In the genomic region with DNA sequence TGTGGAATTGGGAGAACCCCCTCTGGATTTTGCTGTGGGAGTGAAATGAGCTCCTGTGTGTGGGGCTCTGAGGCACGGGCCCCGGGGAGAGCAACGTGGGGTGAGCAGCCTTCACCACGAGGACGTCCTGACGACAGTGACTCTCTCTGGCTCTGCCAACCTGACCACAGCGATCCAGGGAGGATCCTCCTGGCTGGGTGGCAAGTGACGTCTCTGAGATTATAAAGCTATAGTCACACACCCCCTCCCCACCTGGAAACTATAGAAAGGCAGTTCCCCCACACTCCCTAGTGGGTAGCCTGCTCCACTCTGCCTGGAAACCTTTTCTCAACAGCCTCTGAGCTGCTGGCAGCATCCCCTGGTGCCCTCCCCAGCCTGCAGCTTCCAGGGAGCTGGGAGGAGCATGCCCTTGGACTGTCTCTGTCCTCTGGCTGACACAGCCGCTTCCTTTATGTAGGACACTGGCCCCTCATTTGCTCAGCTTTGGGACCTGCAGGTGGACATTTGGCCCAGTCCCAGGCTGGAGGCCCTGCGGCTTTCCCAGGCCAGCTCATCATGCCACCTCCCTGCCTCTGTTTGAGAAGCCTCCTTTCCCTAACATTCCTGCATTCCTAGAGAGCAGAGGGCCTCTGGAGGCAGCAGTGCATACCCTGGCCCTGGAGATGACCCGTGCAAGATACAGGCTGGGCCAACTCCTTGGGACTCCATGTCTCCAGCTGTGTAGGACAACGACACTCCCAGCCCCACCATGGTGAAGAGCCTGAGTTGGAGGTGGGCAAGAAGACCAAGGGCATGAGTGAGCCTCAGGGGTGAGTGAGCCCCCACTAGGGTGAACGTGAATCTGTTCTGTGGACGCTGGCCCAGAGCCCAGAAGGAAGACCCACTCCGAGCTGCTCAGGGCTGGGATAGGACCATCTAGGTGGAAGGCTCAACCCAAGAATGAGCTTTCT, we compare ENCODE assay signal across 18 cellular contexts.
"Had no signal": no experiment of that assay in that cellular context is flagged by ENCODE, and none has a peak within 500 bp of the region (broad histone marks: within the 10 kb centered on the region; RNA-seq: fewer than 3 reads in every experiment).

No MANE protein-coding gene starts in this region.

- H3K4me1 Mint-ChIP-seq: activated naive CD8-positive, alpha-beta T cell treated with anti-CD3 and anti-CD28 coated beads, Interleukin-2, amount 10 ng/mL, durations not matched to agents 7 days and 5 days; stimulated activated effector memory CD8-positive, alpha-beta T cell treated with anti-CD3 and anti-CD28 coated beads, Interleukin-12 subunit alpha, Interleukin-12 subunit beta, amount 100 ng/mL, for 72 hours had no signal

- H3K27me3 Mint-ChIP-seq: activated naive CD8-positive, alpha-beta T cell treated with anti-CD3 and anti-CD28 coated beads, Interleukin-2, amount 10 ng/mL, durations not matched to agents 7 days and 5 days had no signal

- DNase-seq: activated CD4-positive, alpha-beta T cell treated with anti-CD3 and anti-CD28 coated beads for 1 hour; activated CD4-positive, alpha-beta T cell treated with anti-CD3 and anti-CD28 coated beads, Interleukin-2, amount 50 U/mL, for 1 hour; activated CD8-positive, alpha-beta T cell treated with anti-CD3 and anti-CD28 coated beads, Interleukin-2, amount 10 ng/mL, durations not matched to agents 7 days and 5 days; activated naive CD4-positive, alpha-beta T cell treated with anti-CD3 and anti-CD28 coated beads for 36 hours; activated naive CD8-positive, alpha-beta T cell treated with anti-CD3 and anti-CD28 coated beads, Interleukin-2, amount 10 ng/mL, durations not matched to agents 7 days and 5 days; activated T-cell treated with anti-CD3 and anti-CD28 coated beads, Interleukin-2, amount 50 U/mL, for 4 hours; amniotic stem cell; cerebellar nuclear complex; cortex of kidney; glutamatergic neuron; hippocampal formation; nephron progenitor cell; small intestine; stomach; T-helper 9 cell; transverse colon had no signal

- H3K9me3 Mint-ChIP-seq: activated naive CD4-positive, alpha-beta T cell treated with anti-CD3 and anti-CD28 coated beads for 36 hours; activated naive CD8-positive, alpha-beta T cell treated with anti-CD3 and anti-CD28 coated beads, Interleukin-2, amount 10 ng/mL, durations not matched to agents 7 days and 5 days; activated T-cell treated with anti-CD3 and anti-CD28 coated beads, Interleukin-2, amount 50 U/mL, for 4 hours; nephron progenitor cell; stimulated activated effector memory CD8-positive, alpha-beta T cell treated with anti-CD3 and anti-CD28 coated beads, Interleukin-12 subunit alpha, Interleukin-12 subunit beta, amount 100 ng/mL, for 72 hours had no signal

- H3K36me3 Mint-ChIP-seq: activated naive CD8-positive, alpha-beta T cell treated with anti-CD3 and anti-CD28 coated beads, Interleukin-2, amount 10 ng/mL, durations not matched to agents 7 days and 5 days; stimulated activated effector memory CD8-positive, alpha-beta T cell treated with anti-CD3 and anti-CD28 coated beads, Interleukin-12 subunit alpha, Interleukin-12 subunit beta, amount 100 ng/mL, for 72 hours had no signal

- H3K4me3 Mint-ChIP-seq: activated CD8-positive, alpha-beta T cell treated with anti-CD3 and anti-CD28 coated beads, Interleukin-2, amount 10 ng/mL, durations not matched to agents 7 days and 5 days; activated naive CD4-positive, alpha-beta T cell treated with anti-CD3 and anti-CD28 coated beads for 36 hours; activated naive CD8-positive, alpha-beta T cell treated with anti-CD3 and anti-CD28 coated beads, Interleukin-2, amount 10 ng/mL, durations not matched to agents 7 days and 5 days; activated T-cell treated with anti-CD3 and anti-CD28 coated beads, Interleukin-2, amount 50 U/mL, for 4 hours; nephron progenitor cell; stimulated activated effector memory CD8-positive, alpha-beta T cell treated with anti-CD3 and anti-CD28 coated beads, Interleukin-12 subunit alpha, Interleukin-12 subunit beta, amount 100 ng/mL, for 72 hours had no signal

- H3K27ac Mint-ChIP-seq: activated CD8-positive, alpha-beta T cell treated with anti-CD3 and anti-CD28 coated beads, Interleukin-2, amount 10 ng/mL, durations not matched to agents 7 days and 5 days; activated naive CD4-positive, alpha-beta T cell treated with anti-CD3 and anti-CD28 coated beads for 36 hours; activated naive CD8-positive, alpha-beta T cell treated with anti-CD3 and anti-CD28 coated beads, Interleukin-2, amount 10 ng/mL, durations not matched to agents 7 days and 5 days; nephron progenitor cell; stimulated activated effector memory CD8-positive, alpha-beta T cell treated with anti-CD3 and anti-CD28 coated beads, Interleukin-12 subunit alpha, Interleukin-12 subunit beta, amount 100 ng/mL, for 72 hours had no signal

- ATAC-seq: activated CD8-positive, alpha-beta T cell treated with anti-CD3 and anti-CD28 coated beads, Interleukin-2, amount 10 ng/mL, durations not matched to agents 7 days and 5 days; activated T-cell treated with anti-CD3 and anti-CD28 coated beads, Interleukin-2, amount 50 U/mL, for 4 hours; sciatic nerve; stimulated activated effector memory CD8-positive, alpha-beta T cell treated with anti-CD3 and anti-CD28 coated beads, Interleukin-12 subunit alpha, Interleukin-12 subunit beta, amount 100 ng/mL, for 72 hours had no signal
